ENCODE assay signal across 2 cellular contexts in the genomic region with DNA sequence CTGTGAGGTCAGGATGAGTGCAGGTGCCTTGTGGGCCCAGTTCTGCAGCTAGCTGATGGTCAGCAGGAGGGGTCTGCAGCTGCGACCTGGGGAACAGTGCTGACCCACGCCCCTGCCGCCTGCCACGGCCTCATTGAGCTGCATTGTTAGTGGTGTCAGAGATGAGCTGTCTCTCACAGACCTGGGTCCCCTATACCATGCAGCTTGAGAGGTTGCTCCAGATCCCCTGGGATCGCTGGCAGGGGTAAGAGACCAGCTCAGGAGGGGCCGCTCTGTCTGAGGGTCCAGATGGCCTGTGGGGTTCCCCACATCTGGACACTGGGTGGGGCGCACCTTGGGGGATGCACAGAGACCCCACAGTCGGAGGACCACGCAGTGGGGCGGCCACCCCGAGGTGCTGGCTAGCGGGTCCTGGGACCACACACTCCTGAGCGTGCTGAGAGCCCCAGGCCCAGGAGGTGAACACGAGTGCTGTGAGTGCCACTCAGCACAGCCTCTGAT. TPM values are rescaled to one million over a fixed set of nuclear protein-coding genes. Genes with fewer than 3 reads are reported as not detected.
"Had no signal": no experiment of that assay in that cellular context is flagged by ENCODE, and none has a peak within 500 bp of the region (broad histone marks: within the 10 kb centered on the region; RNA-seq: fewer than 3 reads in every experiment).

No MANE protein-coding gene starts in this region.

RNA-seq across cellular contexts. Expression of a gene that starts 13.1 kb away (rescaled TPM):
- total RNA-seq: ascending aorta had no signal

RNA-seq across cellular contexts. Expression of a gene that starts 53.1 kb away (rescaled TPM):
- total RNA-seq: activated CD4-positive, alpha-beta T cell treated with anti-CD3 and anti-CD28 coated beads, Interleukin-2, amount 10 ng/mL, durations not matched to agents 24 days and 14 days had no signal

RNA-seq across cellular contexts. Expression of a gene that starts 55.0 kb away (rescaled TPM):
- total RNA-seq: ascending aorta had no signal
